In the genomic region with DNA sequence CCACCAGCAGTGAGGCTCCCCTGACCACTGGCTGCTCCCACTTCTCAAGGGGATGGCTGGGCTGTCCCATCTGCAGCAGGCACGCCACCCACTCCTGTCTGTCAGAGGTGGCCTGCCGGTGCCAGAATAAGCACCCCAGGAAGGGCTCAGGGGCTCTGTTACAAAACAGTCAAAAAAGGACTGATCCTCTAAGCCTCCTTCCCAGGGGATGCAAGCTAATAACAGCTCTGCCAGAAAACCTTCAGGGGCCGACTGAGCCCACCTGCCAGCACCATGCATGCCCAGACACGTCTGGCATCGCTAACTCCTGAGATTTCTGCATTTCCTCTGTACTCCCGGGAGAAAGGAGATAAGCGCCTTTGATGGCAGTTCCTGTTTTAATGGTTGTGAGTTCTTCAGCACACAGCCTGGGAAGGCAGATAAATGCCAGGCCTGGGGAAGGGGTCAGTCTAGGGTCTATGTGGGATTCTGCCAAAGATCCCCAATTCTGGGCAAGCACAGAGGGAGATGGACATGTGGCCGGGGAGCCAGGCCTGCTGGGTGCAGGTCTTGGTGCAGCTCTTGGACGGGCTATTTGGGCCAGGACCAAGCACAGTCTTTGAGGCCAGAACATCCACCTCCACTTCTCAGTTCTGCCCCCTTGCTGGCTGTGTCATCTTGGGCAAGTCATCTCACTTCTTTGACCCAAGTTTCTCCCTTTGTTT, we compare ENCODE assay signal across 14 cellular contexts.
A peak's percentile ranks its signal among the peaks of the same experiment; 100 is the strongest.
DNase-seq lines count a peak whose midpoint lies in the region; FAIRE-seq and TF ChIP-seq lines count a peak whose summit lies in the region.
"Had no signal": no experiment of that assay in that cellular context is flagged by ENCODE, and none has a peak within 500 bp of the region (broad histone marks: within the 10 kb centered on the region; RNA-seq: fewer than 3 reads in every experiment).

No MANE protein-coding gene starts in this region.

- H3K9me3 Mint-ChIP-seq in HFFc6 (no peaks in the 10 kb centered on the region), endothelial cell (ENCODE audit: unreplicated experiment) (no peaks in the 10 kb centered on the region)
- H3K9me3 Mint-ChIP-seq: naive B cell had no signal

- H3K4me2 ChIP-seq in BLaER1, result peak overlapping the region; percentile 94

- no peak for FAIRE-seq in D721Med (lab: Jason Lieb, UNC)
- FAIRE-seq: astrocyte, frontal cortex, islet of Langerhans had no signal

- DNase-seq in HFFc6, result no peak
- DNase-seq in OCI-M1 (lab: John Stamatoyannopoulos, UW), result peak; percentile 71
- DNase-seq in endothelial cell (ENCODE audit: low spot score), result no peak
- DNase-seq in T-helper 9 cell, result no peak
- DNase-seq in GM19238 (ENCODE audit: insufficient read length, low spot score), result no peak
- no peak for DNase-seq in KG1 (lab: John Stamatoyannopoulos, UW)
- DNase-seq in D721Med (ENCODE audit: insufficient read length, low spot score), result no peak
- DNase-seq: activated CD4-positive, CD25-positive, alpha-beta regulatory T cell treated with anti-CD3 and anti-CD28 coated beads, Interleukin-2, amount 50 U/mL, for 72 hours; naive B cell had no signal

- H3K4me3 ChIP-seq in BLaER1, result peak overlapping the region; percentile 43
- H3K4me3 ChIP-seq: SJSA1 had no signal

- peaks cover 7% of the 10 kb centered on the region; the same call in 1 of the 2 replicates for H3K9me3 ChIP-seq in BLaER1
- H3K9me3 ChIP-seq: SJSA1 had no signal

- H3K4me3 Mint-ChIP-seq in HFFc6 (no peak overlapping the region), endothelial cell (ENCODE audit: unreplicated experiment) (no peak overlapping the region)

- peak overlapping the region; percentile 71 for H3K27ac ChIP-seq in BLaER1
- H3K27ac ChIP-seq: SJSA1 had no signal

- H3K27me3 Mint-ChIP-seq in HFFc6 (ENCODE audit: insufficient read depth) (peaks cover 11% of the 10 kb centered on the region), endothelial cell (ENCODE audit: unreplicated experiment) (peaks cover 7% of the 10 kb centered on the region)

- no peaks in the 10 kb centered on the region for H3K36me3 ChIP-seq in BLaER1
- H3K36me3 ChIP-seq: SJSA1 had no signal

- H4K20me1 ChIP-seq in BLaER1, result no peaks in the 10 kb centered on the region

- H3K4me1 Mint-ChIP-seq in HFFc6 (ENCODE audit: low read depth) (peaks cover 53% of the 10 kb centered on the region), endothelial cell (ENCODE audit: unreplicated experiment) (peaks cover 35% of the 10 kb centered on the region)

- peak overlapping the region; percentile 40 for H3K27ac Mint-ChIP-seq in HFFc6
- peak overlapping the region; percentile 86 for H3K27ac Mint-ChIP-seq in endothelial cell (ENCODE audit: unreplicated experiment)

- no peaks in the 10 kb centered on the region for H3K27me3 ChIP-seq in BLaER1
- H3K27me3 ChIP-seq: SJSA1 had no signal

- H3K9ac ChIP-seq in BLaER1, result peak overlapping the region; percentile 26; the same call in 1 of the 2 replicates

- peaks cover 63% of the 10 kb centered on the region for H3K4me1 ChIP-seq in BLaER1
- H3K4me1 ChIP-seq: SJSA1 had no signal

- H3K36me3 Mint-ChIP-seq in HFFc6 (ENCODE audit: low read depth) (peaks cover 58% of the 10 kb centered on the region), endothelial cell (ENCODE audit: low read depth, unreplicated experiment) (peaks cover 7% of the 10 kb centered on the region)

- TF ChIP-seq CTCF in HFFc6 (IDR thresholded peaks at IDR 0.05) (no peak), endothelial cell (IDR thresholded peaks at IDR 0.05; ENCODE audit: unreplicated experiment) (no peak), D721Med (IDR thresholded peaks at IDR 0.05; ENCODE audit: insufficient read depth, missing control alignments) (no peak)
